In the genomic region with DNA sequence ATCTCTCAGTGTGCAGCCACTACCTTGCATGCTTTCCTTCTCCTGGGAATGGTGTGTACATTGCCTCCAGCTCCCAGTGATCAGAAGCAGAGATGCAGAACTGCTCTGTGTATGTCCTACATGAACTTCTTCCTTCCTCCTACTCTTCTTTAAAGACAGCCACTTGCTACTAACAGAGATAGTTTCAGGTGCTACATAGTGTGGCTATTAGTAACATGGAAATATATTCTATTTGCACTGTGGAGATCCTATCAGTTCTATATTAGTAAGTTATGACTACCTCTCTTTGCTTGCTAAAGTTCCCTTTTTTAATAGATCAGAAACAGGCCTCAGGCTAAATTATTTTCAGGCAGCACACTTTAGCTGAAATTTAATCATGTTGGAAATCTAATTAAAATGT, we compare ENCODE assay signal across 20 cellular contexts.
DNase-seq lines count a peak whose midpoint lies in the region; ATAC-seq lines count a peak whose summit lies in the region.
"Had no signal": no experiment of that assay in that cellular context is flagged by ENCODE, and none has a peak within 500 bp of the region (broad histone marks: within the 10 kb centered on the region; RNA-seq: fewer than 3 reads in every experiment).

No MANE protein-coding gene starts in this region.

- H3K27ac Mint-ChIP-seq in activated T-cell treated with anti-CD3 and anti-CD28 coated beads, Interleukin-2, amount 50 U/mL, for 24 hours = no peak overlapping the region
- H3K27ac Mint-ChIP-seq in CD4-positive, CD25-positive, alpha-beta regulatory T cell = peak overlapping the region in 2 of 3 donors; percentile 11 to 38
- H3K27ac Mint-ChIP-seq in activated naive CD8-positive, alpha-beta T cell treated with anti-CD3 and anti-CD28 coated beads, Interleukin-2, amount 50 U/mL, for 24 hours = peak overlapping the region; percentile 29
- peak overlapping the region; percentile 50 for H3K27ac Mint-ChIP-seq in stimulated activated naive CD8-positive, alpha-beta T cell treated with anti-CD3 and anti-CD28 coated beads, Interleukin-15, Interleukin-2, amounts not matched to agents 100 ng/mL and 50 ng/mL, for 24 hours
- H3K27ac Mint-ChIP-seq: CD8-positive, alpha-beta T cell had no signal

- no peaks in the 10 kb centered on the region for H3K27me3 ChIP-seq in CD4-positive, CD25-positive, alpha-beta regulatory T cell (ENCODE audit: control insufficient read depth, insufficient read depth, low read length)
- H3K27me3 ChIP-seq: BLaER1, Peyer's patch had no signal

- no peak for DNase-seq in activated T-cell treated with anti-CD3 and anti-CD28 coated beads, Interleukin-2, amount 50 U/mL, for 4 hours
- no peak for DNase-seq in activated T-cell treated with anti-CD3 and anti-CD28 coated beads, Interleukin-2, amount 50 U/mL, for 24 hours
- DNase-seq in CD4-positive, CD25-positive, alpha-beta regulatory T cell = no peak
- no peak for DNase-seq in activated naive CD8-positive, alpha-beta T cell treated with anti-CD3 and anti-CD28 coated beads, Interleukin-2, amount 50 U/mL, for 24 hours
- no peak for DNase-seq in left colon
- no peak for DNase-seq in T1000 (lab: John Stamatoyannopoulos, UW)
- DNase-seq: Caco-2; CD8-positive, alpha-beta T cell; NCI-H1092; NCI-H1417 treated with DMSO at 0.1 percent for 48 hours; NCI-H1694 treated with DMSO at 0.1 percent for 48 hours; NCI-H2081; NCI-H2227 treated with DMSO at 0.1 percent for 48 hours; NCI-H526 treated with DMSO at 0.1 percent for 48 hours; OCI-M1; Peyer's patch; SHP77 treated with DMSO at 0.1 percent for 48 hours had no signal

- no peak overlapping the region for H3K4me3 Mint-ChIP-seq in activated T-cell treated with anti-CD3 and anti-CD28 coated beads, Interleukin-2, amount 50 U/mL, for 4 hours
- no peak overlapping the region for H3K4me3 Mint-ChIP-seq in activated T-cell treated with anti-CD3 and anti-CD28 coated beads, Interleukin-2, amount 50 U/mL, for 24 hours
- H3K4me3 Mint-ChIP-seq in CD4-positive, CD25-positive, alpha-beta regulatory T cell = no peak overlapping the region
- H3K4me3 Mint-ChIP-seq in activated naive CD8-positive, alpha-beta T cell treated with anti-CD3 and anti-CD28 coated beads, Interleukin-2, amount 50 U/mL, for 24 hours = no peak overlapping the region
- H3K4me3 Mint-ChIP-seq in stimulated activated naive CD8-positive, alpha-beta T cell treated with anti-CD3 and anti-CD28 coated beads, Interleukin-15, Interleukin-2, amounts not matched to agents 100 ng/mL and 50 ng/mL, for 24 hours = no peak overlapping the region
- H3K4me3 Mint-ChIP-seq: CD8-positive, alpha-beta T cell had no signal

- no peak overlapping the region for H3K27ac ChIP-seq in CD4-positive, CD25-positive, alpha-beta regulatory T cell (ENCODE audit: insufficient read depth, low read length, poor library complexity, severe bottlenecking)
- H3K27ac ChIP-seq: BLaER1, Peyer's patch had no signal

- H3K4me1 ChIP-seq in CD4-positive, CD25-positive, alpha-beta regulatory T cell (ENCODE audit: control insufficient read depth, insufficient read depth, low read length, poor library complexity, severe bottlenecking) = peaks cover 2% of the 10 kb centered on the region
- H3K4me1 ChIP-seq: BLaER1, Caco-2, Peyer's patch had no signal

- ATAC-seq in activated T-cell treated with anti-CD3 and anti-CD28 coated beads, Interleukin-2, amount 50 U/mL, for 4 hours = peak; percentile 9 to 46
- ATAC-seq in CD4-positive, CD25-positive, alpha-beta regulatory T cell (ENCODE audit: low read depth in 2 of 2) = no peak
- peak; percentile 63 for ATAC-seq in activated naive CD8-positive, alpha-beta T cell treated with anti-CD3 and anti-CD28 coated beads, Interleukin-2, amount 50 U/mL, for 24 hours
- no peak for ATAC-seq in left colon
- ATAC-seq: CD8-positive, alpha-beta T cell; HCT116 had no signal

- no peaks in the 10 kb centered on the region for H3K27me3 Mint-ChIP-seq in activated T-cell treated with anti-CD3 and anti-CD28 coated beads, Interleukin-2, amount 50 U/mL, for 4 hours (ENCODE audit: low read depth)
- H3K27me3 Mint-ChIP-seq in activated T-cell treated with anti-CD3 and anti-CD28 coated beads, Interleukin-2, amount 50 U/mL, for 24 hours = no peaks in the 10 kb centered on the region
- H3K27me3 Mint-ChIP-seq in CD4-positive, CD25-positive, alpha-beta regulatory T cell = peaks cover 7% of the 10 kb centered on the region
- H3K27me3 Mint-ChIP-seq in activated naive CD8-positive, alpha-beta T cell treated with anti-CD3 and anti-CD28 coated beads, Interleukin-2, amount 50 U/mL, for 24 hours = no peaks in the 10 kb centered on the region
- H3K27me3 Mint-ChIP-seq in stimulated activated naive CD8-positive, alpha-beta T cell treated with anti-CD3 and anti-CD28 coated beads, Interleukin-15, Interleukin-2, amounts not matched to agents 100 ng/mL and 50 ng/mL, for 24 hours = no peaks in the 10 kb centered on the region

- no peaks in the 10 kb centered on the region for H3K9me3 ChIP-seq in CD4-positive, CD25-positive, alpha-beta regulatory T cell (ENCODE audit: control insufficient read depth in 2 of 2, low read length in 2 of 2)
- H3K9me3 ChIP-seq: BLaER1, Caco-2, Peyer's patch had no signal

- no peak overlapping the region for H3K4me3 ChIP-seq in CD4-positive, CD25-positive, alpha-beta regulatory T cell (ENCODE audit: low read depth, low read length)
- H3K4me3 ChIP-seq: BLaER1, Peyer's patch had no signal

- H3K9me3 Mint-ChIP-seq in activated T-cell treated with anti-CD3 and anti-CD28 coated beads, Interleukin-2, amount 50 U/mL, for 4 hours = no peaks in the 10 kb centered on the region
- no peaks in the 10 kb centered on the region for H3K9me3 Mint-ChIP-seq in activated T-cell treated with anti-CD3 and anti-CD28 coated beads, Interleukin-2, amount 50 U/mL, for 24 hours
- peaks cover 0 to 3% (median 0%) of the 10 kb centered on the region in 7 donors for H3K9me3 Mint-ChIP-seq in CD4-positive, CD25-positive, alpha-beta regulatory T cell
- no peaks in the 10 kb centered on the region for H3K9me3 Mint-ChIP-seq in activated naive CD8-positive, alpha-beta T cell treated with anti-CD3 and anti-CD28 coated beads, Interleukin-2, amount 50 U/mL, for 24 hours
- no peaks in the 10 kb centered on the region for H3K9me3 Mint-ChIP-seq in stimulated activated naive CD8-positive, alpha-beta T cell treated with anti-CD3 and anti-CD28 coated beads, Interleukin-15, Interleukin-2, amounts not matched to agents 100 ng/mL and 50 ng/mL, for 24 hours
- H3K9me3 Mint-ChIP-seq: CD8-positive, alpha-beta T cell had no signal

- intact Hi-C loops in left colon (cut with DNase I, micrococcal nuclease) = loop anchor here in 1 of 2 donors (10.0 kb wide), 1 partner anchor 60 kb away; a partner anchor contains a TSS

- peaks cover 52% of the 10 kb centered on the region for H3K4me1 Mint-ChIP-seq in activated T-cell treated with anti-CD3 and anti-CD28 coated beads, Interleukin-2, amount 50 U/mL, for 4 hours (ENCODE audit: low read depth)
- peaks cover 79% of the 10 kb centered on the region for H3K4me1 Mint-ChIP-seq in activated T-cell treated with anti-CD3 and anti-CD28 coated beads, Interleukin-2, amount 50 U/mL, for 24 hours (ENCODE audit: low read depth)
- peaks cover 2 to 8% (median 4%) of the 10 kb centered on the region in 4 donors for H3K4me1 Mint-ChIP-seq in CD4-positive, CD25-positive, alpha-beta regulatory T cell
- H3K4me1 Mint-ChIP-seq in activated naive CD8-positive, alpha-beta T cell treated with anti-CD3 and anti-CD28 coated beads, Interleukin-2, amount 50 U/mL, for 24 hours = peaks cover 68% of the 10 kb centered on the region
- H3K4me1 Mint-ChIP-seq in stimulated activated naive CD8-positive, alpha-beta T cell treated with anti-CD3 and anti-CD28 coated beads, Interleukin-15, Interleukin-2, amounts not matched to agents 100 ng/mL and 50 ng/mL, for 24 hours (ENCODE audit: low read depth) = peaks cover 70% of the 10 kb centered on the region

- H3K36me3 ChIP-seq in CD4-positive, CD25-positive, alpha-beta regulatory T cell (ENCODE audit: control insufficient read depth, insufficient read depth, low read length) = no peaks in the 10 kb centered on the region
- H3K36me3 ChIP-seq: BLaER1, Peyer's patch had no signal

- H3K36me3 Mint-ChIP-seq in activated T-cell treated with anti-CD3 and anti-CD28 coated beads, Interleukin-2, amount 50 U/mL, for 4 hours (ENCODE audit: insufficient read depth) = no peaks in the 10 kb centered on the region
- peaks cover 2% of the 10 kb centered on the region for H3K36me3 Mint-ChIP-seq in activated T-cell treated with anti-CD3 and anti-CD28 coated beads, Interleukin-2, amount 50 U/mL, for 24 hours (ENCODE audit: low read depth)
- no peaks in the 10 kb centered on the region for H3K36me3 Mint-ChIP-seq in CD4-positive, CD25-positive, alpha-beta regulatory T cell
- H3K36me3 Mint-ChIP-seq in activated naive CD8-positive, alpha-beta T cell treated with anti-CD3 and anti-CD28 coated beads, Interleukin-2, amount 50 U/mL, for 24 hours (ENCODE audit: low read depth) = no peaks in the 10 kb centered on the region
- no peaks in the 10 kb centered on the region for H3K36me3 Mint-ChIP-seq in stimulated activated naive CD8-positive, alpha-beta T cell treated with anti-CD3 and anti-CD28 coated beads, Interleukin-15, Interleukin-2, amounts not matched to agents 100 ng/mL and 50 ng/mL, for 24 hours (ENCODE audit: low read depth)
- H3K36me3 Mint-ChIP-seq: CD8-positive, alpha-beta T cell had no signal

Comparison
In these comparisons a context has a peak if more than half of its experiments do, and no peak if none do; other contexts are left out.
1. ATAC-seq: peak in activated T-cell treated with anti-CD3 and anti-CD28 coated beads, Interleukin-2, amount 50 U/mL, for 4 hours (2 of 2) and activated naive CD8-positive, alpha-beta T cell treated with anti-CD3 and anti-CD28 coated beads, Interleukin-2, amount 50 U/mL, for 24 hours (single experiment); none in CD4-positive, CD25-positive, alpha-beta regulatory T cell (0 of 2) and left colon (single experiment).